8 cellular contexts compared by ENCODE assay signal in genomic region chr16:75565640-75566039, GRCh38. TPM values are rescaled to one million over a fixed set of nuclear protein-coding genes. Genes with fewer than 3 reads are reported as not detected.
A peak's percentile ranks its signal among the peaks of the same experiment; 100 is the strongest.
DNase-seq lines count a peak whose midpoint lies in the region; ATAC-seq and TF ChIP-seq lines count a peak whose summit lies in the region.

No MANE protein-coding gene starts in this region.

- no peaks in the 10 kb centered on the region for H3K36me3 ChIP-seq in neural progenitor cell

- no peaks in the 10 kb centered on the region for H3F3A ChIP-seq in neural progenitor cell (ENCODE audit: low read depth)

- H4K20me1 ChIP-seq in neural progenitor cell (ENCODE audit: low read depth), result peaks cover 20% of the 10 kb centered on the region

- peak overlapping the region; percentile 95 for H3K4me2 ChIP-seq in neural progenitor cell

- H3K9me3 Mint-ChIP-seq in activated T-cell treated with anti-CD3 and anti-CD28 coated beads, Interleukin-2, amount 50 U/mL, for 24 hours, result no peaks in the 10 kb centered on the region
- H3K9me3 Mint-ChIP-seq in effector memory CD8-positive, alpha-beta T cell, result no peaks in the 10 kb centered on the region
- no peaks in the 10 kb centered on the region for H3K9me3 Mint-ChIP-seq in neural progenitor cell

- ATAC-seq in effector memory CD8-positive, alpha-beta T cell (replicated peaks), result no peak
- ATAC-seq in HG02981 (IDR thresholded peaks at IDR 0.05; ENCODE audit: unreplicated experiment), result no peak

- H3K4me1 Mint-ChIP-seq in activated T-cell treated with anti-CD3 and anti-CD28 coated beads, Interleukin-2, amount 50 U/mL, for 24 hours (ENCODE audit: low read depth), result peaks cover 50% of the 10 kb centered on the region
- peaks cover 20 to 43% of the 10 kb centered on the region in 2 donors for H3K4me1 Mint-ChIP-seq in effector memory CD8-positive, alpha-beta T cell (ENCODE audit: low read depth in 2 of 2)
- peaks cover 28% of the 10 kb centered on the region for H3K4me1 Mint-ChIP-seq in neural progenitor cell

- H3K36me3 Mint-ChIP-seq in activated T-cell treated with anti-CD3 and anti-CD28 coated beads, Interleukin-2, amount 50 U/mL, for 24 hours (ENCODE audit: low read depth), result peaks cover 35% of the 10 kb centered on the region
- H3K36me3 Mint-ChIP-seq in effector memory CD8-positive, alpha-beta T cell (ENCODE audit: insufficient read depth), result peaks cover 25% of the 10 kb centered on the region
- H3K36me3 Mint-ChIP-seq in neural progenitor cell, result peaks cover 11% of the 10 kb centered on the region

- H3K4me3 ChIP-seq in LNCaP clone FGC (ENCODE audit: low read depth, low read length), result peak overlapping the region; percentile 93
- H3K4me3 ChIP-seq in neural progenitor cell, result peak overlapping the region; percentile 87

- H3K79me2 ChIP-seq in neural progenitor cell (ENCODE audit: low read depth), result peaks cover 17% of the 10 kb centered on the region

- peak overlapping the region; percentile 94 for H2AFZ ChIP-seq in neural progenitor cell (replicated peaks)

- H3K27ac ChIP-seq in neural progenitor cell, result no peak overlapping the region

- peaks cover 4% of the 10 kb centered on the region for H3K27me3 ChIP-seq in neural progenitor cell

- H3K4me3 Mint-ChIP-seq in activated T-cell treated with anti-CD3 and anti-CD28 coated beads, Interleukin-2, amount 50 U/mL, for 24 hours, result peak overlapping the region; percentile 97
- H3K4me3 Mint-ChIP-seq in effector memory CD8-positive, alpha-beta T cell, result peak overlapping the region; percentile 86 to 89
- H3K4me3 Mint-ChIP-seq in neural progenitor cell, result peak overlapping the region; percentile 98

- peak overlapping the region; percentile 98 for H3K27ac Mint-ChIP-seq in activated T-cell treated with anti-CD3 and anti-CD28 coated beads, Interleukin-2, amount 50 U/mL, for 24 hours
- H3K27ac Mint-ChIP-seq in effector memory CD8-positive, alpha-beta T cell, result peak overlapping the region; percentile 92 to 94
- H3K27ac Mint-ChIP-seq in neural progenitor cell, result peak overlapping the region; percentile 50

- DNase-seq in activated T-cell treated with anti-CD3 and anti-CD28 coated beads, Interleukin-2, amount 50 U/mL, for 24 hours, result no peak
- no peak for DNase-seq in activated T-cell treated with anti-CD3 and anti-CD28 coated beads for 4 hours
- no peak for DNase-seq in LNCaP clone FGC (ENCODE audit: low read depth)
- no peak for DNase-seq in effector memory CD8-positive, alpha-beta T cell
- no peak for DNase-seq in neural progenitor cell (ENCODE audit: low spot score)
- no peak for DNase-seq in NCI-H146 (lab: John Stamatoyannopoulos, UW)
- no peak for DNase-seq in cortex of kidney (lab: John Stamatoyannopoulos, UW)

- H3K9me3 ChIP-seq in neural progenitor cell (ENCODE audit: low read depth), result no peaks in the 10 kb centered on the region

- TF ChIP-seq CTCF in LNCaP clone FGC (IDR thresholded peaks at IDR 0.05; ENCODE audit: control insufficient read depth, extremely low read depth, insufficient read depth), result no peak
- TF ChIP-seq CTCF in neural progenitor cell (IDR thresholded peaks at IDR 0.05), result no peak

- no peak overlapping the region for H3K9ac ChIP-seq in neural progenitor cell

- peaks cover 14% of the 10 kb centered on the region for H3K27me3 Mint-ChIP-seq in activated T-cell treated with anti-CD3 and anti-CD28 coated beads, Interleukin-2, amount 50 U/mL, for 24 hours
- peaks cover 19 to 27% of the 10 kb centered on the region in 2 donors for H3K27me3 Mint-ChIP-seq in effector memory CD8-positive, alpha-beta T cell
- peaks cover 6% of the 10 kb centered on the region for H3K27me3 Mint-ChIP-seq in neural progenitor cell (ENCODE audit: insufficient read depth, low read depth)

- peaks cover 5% of the 10 kb centered on the region for H3K4me1 ChIP-seq in neural progenitor cell

RNA-seq across cellular contexts. Expression of gene GABARAPL2, which starts 0.5 kb away (rescaled TPM):
- total RNA-seq in neural progenitor cell (ENCODE audit: low replicate concordance), result 67.8 and 88.2 TPM in 2 replicates

RNA-seq across cellular contexts. Expression of gene TMEM231, which starts 9.6 kb away (rescaled TPM):
- total RNA-seq in neural progenitor cell (ENCODE audit: low replicate concordance), result 10.9 and 14.4 TPM in 2 replicates

RNA-seq across cellular contexts. Expression of gene CHST5, which starts 29.7 kb away (rescaled TPM):
- 0.37 TPM in 1 of 2 replicates, not detected in the other for total RNA-seq in neural progenitor cell (ENCODE audit: low replicate concordance)

RNA-seq across cellular contexts. Expression of gene ADAT1, which starts 57.4 kb away (rescaled TPM):
- total RNA-seq in neural progenitor cell (ENCODE audit: low replicate concordance), result 76.6 and 86.4 TPM in 2 replicates
